ENCODE assay signal across 8 cellular contexts in genomic region chr2:43131890-43132522, GRCh38.
A peak's percentile ranks its signal among the peaks of the same experiment; 100 is the strongest.
DNase-seq lines count a peak whose midpoint lies in the region; ATAC-seq and TF ChIP-seq lines count a peak whose summit lies in the region.

No MANE protein-coding gene starts in this region.

- peaks cover 27% of the 10 kb centered on the region for H3K4me1 ChIP-seq in hepatocyte (ENCODE audit: insufficient read depth)

- CTCF ChIA-PET in T-cell (lab: Charles Lee) = interaction anchor here (0.7 to 8.5 kb wide), 9 partner anchors 43 to 353 kb away, joined by 3 to 45 read pairs (median 4); partner anchors contain the start of gene ZFP36L2 (in 2 of the 2)

- peaks cover 14% of the 10 kb centered on the region for H3K36me3 Mint-ChIP-seq in T-helper 1 cell treated with Interleukin-12 subunit alpha and Interleukin-12 subunit beta and Interleukin-4 antibody, amounts not matched to agents 30 μg/mL and 1 μg/mL, for 36 hours (ENCODE audit: low read depth)
- no peaks in the 10 kb centered on the region for H3K36me3 Mint-ChIP-seq in T-cell

- peak overlapping the region; percentile 97 for H3K27ac Mint-ChIP-seq in T-helper 1 cell treated with Interleukin-12 subunit alpha and Interleukin-12 subunit beta and Interleukin-4 antibody, amounts not matched to agents 30 μg/mL and 1 μg/mL, for 36 hours
- peak overlapping the region; percentile 99 to 100 for H3K27ac Mint-ChIP-seq in T-cell
- peak overlapping the region; percentile 0 to 82 for H3K27ac Mint-ChIP-seq in stimulated activated naive CD8-positive, alpha-beta T cell treated with anti-CD3 and anti-CD28 coated beads, Interleukin-15, amount 100 ng/mL, for 72 hours

- H4K20me1 ChIP-seq in hepatocyte (ENCODE audit: insufficient read depth, poor library complexity, severe bottlenecking) = no peaks in the 10 kb centered on the region

- ATAC-seq in T-cell (replicated peaks in 1 of 4) = no peak
- ATAC-seq in stimulated activated naive CD8-positive, alpha-beta T cell treated with anti-CD3 and anti-CD28 coated beads, Interleukin-15, amount 100 ng/mL, for 72 hours = no peak
- no peak for ATAC-seq in HG03159 (IDR thresholded peaks at IDR 0.05; ENCODE audit: unreplicated experiment)

- H3K4me2 ChIP-seq in hepatocyte = no peak overlapping the region

- TF ChIP-seq CTCF in hepatocyte (IDR thresholded peaks at IDR 0.05; ENCODE audit: poor library complexity) = no peak

- H2AFZ ChIP-seq in hepatocyte = no peak overlapping the region

- peak overlapping the region; percentile 85 for H3K27ac ChIP-seq in hepatocyte

- no peaks in the 10 kb centered on the region for H3K79me2 ChIP-seq in hepatocyte

- no peak overlapping the region for H3K4me3 ChIP-seq in hepatocyte

- 87% methylated on average over 7 of the region's 7 CpGs for WGBS in hepatocyte (ENCODE audit: low lambda C conversion rate, missing lambda C conversion rate)

- H3K9me2 ChIP-seq in hepatocyte (replicated peaks; ENCODE audit: insufficient read depth) = no peaks in the 10 kb centered on the region

- no peaks in the 10 kb centered on the region for H3K36me3 ChIP-seq in hepatocyte (replicated peaks; ENCODE audit: insufficient read depth, low read depth)

- H3K4me1 Mint-ChIP-seq in T-helper 1 cell treated with Interleukin-12 subunit alpha and Interleukin-12 subunit beta and Interleukin-4 antibody, amounts not matched to agents 30 μg/mL and 1 μg/mL, for 36 hours (ENCODE audit: low read depth) = peaks cover 86% of the 10 kb centered on the region
- peaks cover 96 to 97% (median 96%) of the 10 kb centered on the region in 3 donors for H3K4me1 Mint-ChIP-seq in T-cell
- peaks cover 98% of the 10 kb centered on the region for H3K4me1 Mint-ChIP-seq in stimulated activated naive CD8-positive, alpha-beta T cell treated with anti-CD3 and anti-CD28 coated beads, Interleukin-15, amount 100 ng/mL, for 72 hours

- peak overlapping the region; percentile 55 for H3K4me3 Mint-ChIP-seq in T-helper 1 cell treated with Interleukin-12 subunit alpha and Interleukin-12 subunit beta and Interleukin-4 antibody, amounts not matched to agents 30 μg/mL and 1 μg/mL, for 36 hours
- peak overlapping the region; percentile 7 to 63 (median 52) for H3K4me3 Mint-ChIP-seq in T-cell
- H3K4me3 Mint-ChIP-seq in stimulated activated naive CD8-positive, alpha-beta T cell treated with anti-CD3 and anti-CD28 coated beads, Interleukin-15, amount 100 ng/mL, for 72 hours = peak overlapping the region; percentile 65 to 75

- no peaks in the 10 kb centered on the region for H3K9me3 Mint-ChIP-seq in T-helper 1 cell treated with Interleukin-12 subunit alpha and Interleukin-12 subunit beta and Interleukin-4 antibody, amounts not matched to agents 30 μg/mL and 1 μg/mL, for 36 hours
- no peaks in the 10 kb centered on the region for H3K9me3 Mint-ChIP-seq in T-cell
- peaks cover 0 to 6% of the 10 kb centered on the region in 2 donors for H3K9me3 Mint-ChIP-seq in stimulated activated naive CD8-positive, alpha-beta T cell treated with anti-CD3 and anti-CD28 coated beads, Interleukin-15, amount 100 ng/mL, for 72 hours

- POLR2A ChIA-PET in T-cell (lab: Charles Lee) = interaction anchor here (0.8 to 3.6 kb wide), 10 partner anchors 42 to 97 kb away, joined by 3 to 27 read pairs (median 6); partner anchors contain the start of gene ZFP36L2 (in 2 of the 2)

- DNase-seq in T-helper 1 cell (no peak), T-cell (peak in 1 of 34 experiments; percentile 42), hepatocyte (ENCODE audit: low spot score) (no peak), kidney tubule cell (ENCODE audit: low spot score) (no peak)
- no peak for DNase-seq in stimulated activated naive CD8-positive, alpha-beta T cell treated with anti-CD3 and anti-CD28 coated beads, Interleukin-15, amount 100 ng/mL, for 72 hours
- no peak for DNase-seq in stimulated activated CD8-positive, alpha-beta memory T cell treated with anti-CD3 and anti-CD28 coated beads, Interleukin-4, amount 100 ng/mL, for 48 hours

- no peaks in the 10 kb centered on the region for H3K27me3 Mint-ChIP-seq in T-helper 1 cell treated with Interleukin-12 subunit alpha and Interleukin-12 subunit beta and Interleukin-4 antibody, amounts not matched to agents 30 μg/mL and 1 μg/mL, for 36 hours (ENCODE audit: low read depth)
- H3K27me3 Mint-ChIP-seq in T-cell = no peaks in the 10 kb centered on the region
- no peaks in the 10 kb centered on the region for H3K27me3 Mint-ChIP-seq in stimulated activated naive CD8-positive, alpha-beta T cell treated with anti-CD3 and anti-CD28 coated beads, Interleukin-15, amount 100 ng/mL, for 72 hours

- H3K9me3 ChIP-seq in hepatocyte (ENCODE audit: low read depth) = no peaks in the 10 kb centered on the region

- no peaks in the 10 kb centered on the region for H3K27me3 ChIP-seq in hepatocyte

Comparison
In these comparisons a context has a peak if more than half of its experiments do, and no peak if none do; other contexts are left out.
1. H3K27ac Mint-ChIP-seq: peak in every context shown above with its lines; median percentile 100 in T-cell; 97 in T-helper 1 cell treated with Interleukin-12 subunit alpha and Interleukin-12 subunit beta and Interleukin-4 antibody, amounts not matched to agents 30 μg/mL and 1 μg/mL, for 36 hours; 41 in stimulated activated naive CD8-positive, alpha-beta T cell treated with anti-CD3 and anti-CD28 coated beads, Interleukin-15, amount 100 ng/mL, for 72 hours.